In genomic region chr16:69910964-69911363, GRCh38 we compare ENCODE assay signal across 23 cellular contexts. TPM values are rescaled to one million over a fixed set of nuclear protein-coding genes. Genes with fewer than 3 reads are reported as not detected.
DNase-seq lines count a peak whose midpoint lies in the region; ATAC-seq and TF ChIP-seq lines count a peak whose summit lies in the region.
"Had no signal": no experiment of that assay in that cellular context is flagged by ENCODE, and none has a peak within 500 bp of the region (broad histone marks: within the 10 kb centered on the region; RNA-seq: fewer than 3 reads in every experiment).

No MANE protein-coding gene starts in this region.

- H3K27ac ChIP-seq in heart left ventricle: no peak overlapping the region

- no peak for TF ChIP-seq CTCF in activated CD8-positive, alpha-beta T cell treated with anti-CD3 and anti-CD28 coated beads for 36 hours (IDR thresholded peaks at IDR 0.05)
- TF ChIP-seq CTCF in fibroblast of mammary gland (conservative IDR thresholded peaks at IDR 0.05; ENCODE audit: control insufficient read depth, insufficient read depth, low read depth, low read length): no peak
- TF ChIP-seq CTCF in glutamatergic neuron (IDR thresholded peaks at IDR 0.05; ENCODE audit: partially characterized antibody, unreplicated experiment): no peak
- no peak for TF ChIP-seq CTCF in heart left ventricle (IDR thresholded peaks at IDR 0.05)
- TF ChIP-seq CTCF in chondrocyte (IDR thresholded peaks at IDR 0.05): no peak

- no peaks in the 10 kb centered on the region for H3K4me1 ChIP-seq in heart left ventricle
- H3K4me1 ChIP-seq: Caco-2 had no signal

- H3K4me1 Mint-ChIP-seq in activated CD8-positive, alpha-beta T cell treated with anti-CD3 and anti-CD28 coated beads, Interleukin-2, amount 10 ng/mL, durations not matched to agents 7 days and 5 days (ENCODE audit: low read depth): no peaks in the 10 kb centered on the region
- no peaks in the 10 kb centered on the region for H3K4me1 Mint-ChIP-seq in activated CD8-positive, alpha-beta T cell treated with anti-CD3 and anti-CD28 coated beads for 36 hours (ENCODE audit: low read depth)
- H3K4me1 Mint-ChIP-seq in T-helper 17 cell (peaks cover 3% of the 10 kb centered on the region), glutamatergic neuron (ENCODE audit: low read depth, unreplicated experiment) (no peaks in the 10 kb centered on the region), chondrocyte (ENCODE audit: low read depth) (peaks cover 13% of the 10 kb centered on the region)

- no peaks in the 10 kb centered on the region for H3K27me3 Mint-ChIP-seq in activated CD8-positive, alpha-beta T cell treated with anti-CD3 and anti-CD28 coated beads, Interleukin-2, amount 10 ng/mL, durations not matched to agents 7 days and 5 days (ENCODE audit: low read depth)
- H3K27me3 Mint-ChIP-seq in activated CD8-positive, alpha-beta T cell treated with anti-CD3 and anti-CD28 coated beads for 36 hours: no peaks in the 10 kb centered on the region
- H3K27me3 Mint-ChIP-seq in T-helper 17 cell (no peaks in the 10 kb centered on the region), glutamatergic neuron (ENCODE audit: unreplicated experiment) (peaks cover 2% of the 10 kb centered on the region), chondrocyte (ENCODE audit: low read depth) (no peaks in the 10 kb centered on the region)
- H3K27me3 Mint-ChIP-seq: CD4-positive, alpha-beta memory T cell had no signal

- no peak for DNase-seq in activated CD8-positive, alpha-beta T cell treated with anti-CD3 and anti-CD28 coated beads, Interleukin-2, amount 10 ng/mL, durations not matched to agents 7 days and 5 days
- no peak for DNase-seq in activated CD8-positive, alpha-beta T cell treated with anti-CD3 and anti-CD28 coated beads for 36 hours
- DNase-seq in T-helper 17 cell (no peak), fibroblast of mammary gland (ENCODE audit: low read depth) (peak; percentile 67), glutamatergic neuron (no peak), heart left ventricle (no peak), chondrocyte (ENCODE audit: low spot score) (no peak)
- DNase-seq: 8988T; ACHN; BE2C; Caco-2; CD4-positive, alpha-beta memory T cell; Kasumi-1; NCI-H1105 treated with DMSO at 0.1 percent for 48 hours; NCI-H446 treated with DMSO at 0.1 percent for 48 hours; NCI-H526; NCI-H82; NK-92 treated with Interleukin-12 subunit alpha and Interleukin-12 subunit beta, amount 100 ng/mL, for 24 hours; PC-3; SK-N-SH had no signal

- 51 to 72% (median 56%) methylated on average over 3 of the region's 3 CpGs for WGBS in heart left ventricle, 4 donors

- H3K9me3 ChIP-seq in T-helper 17 cell (ENCODE audit: control insufficient read depth, low read length, poor library complexity, severe bottlenecking): no peaks in the 10 kb centered on the region
- no peaks in the 10 kb centered on the region for H3K9me3 ChIP-seq in heart left ventricle
- H3K9me3 ChIP-seq: BE2C, Caco-2, SK-N-SH had no signal

- peaks cover 11% of the 10 kb centered on the region for H3K36me3 Mint-ChIP-seq in activated CD8-positive, alpha-beta T cell treated with anti-CD3 and anti-CD28 coated beads, Interleukin-2, amount 10 ng/mL, durations not matched to agents 7 days and 5 days (ENCODE audit: low read depth)
- H3K36me3 Mint-ChIP-seq in activated CD8-positive, alpha-beta T cell treated with anti-CD3 and anti-CD28 coated beads for 36 hours (ENCODE audit: low read depth): no peaks in the 10 kb centered on the region
- H3K36me3 Mint-ChIP-seq in T-helper 17 cell (ENCODE audit: low read depth): peaks cover 5% of the 10 kb centered on the region
- peaks cover 5% of the 10 kb centered on the region for H3K36me3 Mint-ChIP-seq in glutamatergic neuron (ENCODE audit: unreplicated experiment)
- H3K36me3 Mint-ChIP-seq in chondrocyte (ENCODE audit: low read depth): peaks cover 4% of the 10 kb centered on the region

- peak overlapping the region; percentile 32 for H3K27ac Mint-ChIP-seq in activated CD8-positive, alpha-beta T cell treated with anti-CD3 and anti-CD28 coated beads, Interleukin-2, amount 10 ng/mL, durations not matched to agents 7 days and 5 days
- no peak overlapping the region for H3K27ac Mint-ChIP-seq in activated CD8-positive, alpha-beta T cell treated with anti-CD3 and anti-CD28 coated beads for 36 hours
- H3K27ac Mint-ChIP-seq in T-helper 17 cell (peak overlapping the region; percentile 60), glutamatergic neuron (ENCODE audit: unreplicated experiment) (no peak overlapping the region), chondrocyte (ENCODE audit: unreplicated experiment) (no peak overlapping the region)

- H3K9me3 Mint-ChIP-seq in activated CD8-positive, alpha-beta T cell treated with anti-CD3 and anti-CD28 coated beads, Interleukin-2, amount 10 ng/mL, durations not matched to agents 7 days and 5 days (ENCODE audit: insufficient read depth): no peaks in the 10 kb centered on the region
- H3K9me3 Mint-ChIP-seq in activated CD8-positive, alpha-beta T cell treated with anti-CD3 and anti-CD28 coated beads for 36 hours: no peaks in the 10 kb centered on the region
- H3K9me3 Mint-ChIP-seq in glutamatergic neuron (ENCODE audit: unreplicated experiment) (peaks cover 4% of the 10 kb centered on the region), chondrocyte (ENCODE audit: low read depth) (no peaks in the 10 kb centered on the region)

- no peak for ATAC-seq in activated CD8-positive, alpha-beta T cell treated with anti-CD3 and anti-CD28 coated beads, Interleukin-2, amount 10 ng/mL, durations not matched to agents 7 days and 5 days
- no peak for ATAC-seq in activated CD8-positive, alpha-beta T cell treated with anti-CD3 and anti-CD28 coated beads for 36 hours
- ATAC-seq in T-helper 17 cell (no peak), GM19463 (IDR thresholded peaks at IDR 0.05; ENCODE audit: unreplicated experiment) (no peak), heart left ventricle (no peak)
- ATAC-seq: HepG2, K562 had no signal

- POLR2A ChIA-PET in activated CD8-positive, alpha-beta T cell treated with anti-CD3 and anti-CD28 coated beads, Interleukin-2, amount 10 ng/mL, durations not matched to agents 7 days and 5 days (lab: Charles Lee): no interaction called here
- POLR2A ChIA-PET in activated CD8-positive, alpha-beta T cell treated with anti-CD3 and anti-CD28 coated beads for 36 hours (lab: Charles Lee): no interaction called here

- CTCF ChIA-PET in activated CD8-positive, alpha-beta T cell treated with anti-CD3 and anti-CD28 coated beads, Interleukin-2, amount 10 ng/mL, durations not matched to agents 7 days and 5 days (lab: Charles Lee): interaction anchor here (1.0 kb wide), 1 partner anchor 19 kb away, joined by 3 read pairs; no protein-coding TSS in a partner anchor
- CTCF ChIA-PET in activated CD8-positive, alpha-beta T cell treated with anti-CD3 and anti-CD28 coated beads for 36 hours (lab: Charles Lee): interaction anchor here (3.3 kb wide), 1 partner anchor 19 kb away, joined by 17 read pairs; no protein-coding TSS in a partner anchor

- no peak overlapping the region for H3K4me3 Mint-ChIP-seq in activated CD8-positive, alpha-beta T cell treated with anti-CD3 and anti-CD28 coated beads, Interleukin-2, amount 10 ng/mL, durations not matched to agents 7 days and 5 days
- H3K4me3 Mint-ChIP-seq in activated CD8-positive, alpha-beta T cell treated with anti-CD3 and anti-CD28 coated beads for 36 hours: no peak overlapping the region
- H3K4me3 Mint-ChIP-seq in T-helper 17 cell (no peak overlapping the region), glutamatergic neuron (ENCODE audit: unreplicated experiment) (no peak overlapping the region), chondrocyte (ENCODE audit: unreplicated experiment) (no peak overlapping the region)

- intact Hi-C loops in activated CD8-positive, alpha-beta T cell treated with anti-CD3 and anti-CD28 coated beads for 36 hours (cut with micrococcal nuclease): no loop called here
- intact Hi-C loops in heart left ventricle (cut with DNase I): no loop called here

- no peaks in the 10 kb centered on the region for H3K27me3 ChIP-seq in heart left ventricle
- H3K27me3 ChIP-seq: BE2C had no signal

- H3K36me3 ChIP-seq in heart left ventricle: peaks cover 0 to 42% (median 13%) of the 10 kb centered on the region in 9 donors
- H3K36me3 ChIP-seq: BE2C had no signal

- H3K4me3 ChIP-seq in fibroblast of mammary gland (ENCODE audit: control insufficient read depth, low read depth, low read length) (no peak overlapping the region), heart left ventricle (no peak overlapping the region)
- H3K4me3 ChIP-seq: K562 had no signal

- no peak for TF ChIP-seq POLR2A in heart left ventricle (IDR thresholded peaks at IDR 0.05)

RNA-seq across cellular contexts. Expression of gene CLEC18A, which starts 40.2 kb away (rescaled TPM):
- under 1 TPM; 0.63 to 0.95 TPM for total RNA-seq in activated CD8-positive, alpha-beta T cell treated with anti-CD3 and anti-CD28 coated beads, Interleukin-2, amount 10 ng/mL, durations not matched to agents 7 days and 5 days
- total RNA-seq in activated CD8-positive, alpha-beta T cell treated with anti-CD3 and anti-CD28 coated beads for 36 hours: under 1 TPM; 0.25 to 0.36 TPM
- total RNA-seq in T-helper 17 cell (1 to 10 TPM; 1.8 to 2.1 TPM), glutamatergic neuron (ENCODE audit: unreplicated experiment) (2.5 TPM), heart left ventricle (1 to 10 TPM in 1 of 9 donors, under 1 TPM in 3, not detected in 5; 0.09 to 1.1 (median 0.17) TPM), chondrocyte (3.5 to 4.5 TPM (median 4.3 TPM) in 3 replicates)
- under 1 TPM; 0.08 to 0.10 TPM for polyA plus RNA-seq in heart left ventricle

Comparison
In these comparisons a context has a peak if more than half of its experiments do, and no peak if none do; other contexts are left out.
1. H3K27ac Mint-ChIP-seq: peak in activated CD8-positive, alpha-beta T cell treated with anti-CD3 and anti-CD28 coated beads, Interleukin-2, amount 10 ng/mL, durations not matched to agents 7 days and 5 days (single experiment) and T-helper 17 cell (single experiment); none in activated CD8-positive, alpha-beta T cell treated with anti-CD3 and anti-CD28 coated beads for 36 hours (single experiment), glutamatergic neuron (single experiment) and chondrocyte (single experiment).